In genomic region chr1:23380719-23381118, GRCh38 we compare ENCODE assay signal across 24 cellular contexts.
"Had no signal": no experiment of that assay in that cellular context is flagged by ENCODE, and none has a peak within 500 bp of the region (broad histone marks: within the 10 kb centered on the region; RNA-seq: fewer than 3 reads in every experiment).

No MANE protein-coding gene starts in this region.

- DNase-seq: activated CD4-positive, alpha-beta T cell treated with anti-CD3 and anti-CD28 coated beads for 36 hours; activated CD4-positive, CD25-positive, alpha-beta regulatory T cell; activated effector memory CD4-positive, alpha-beta T cell treated with Interleukin-2 at 50 U/mL for 16 hours; activated naive CD4-positive, alpha-beta T cell treated with Interleukin-2 at 50 U/mL for 16 hours; activated naive CD8-positive, alpha-beta T cell treated with anti-CD3 and anti-CD28 coated beads for 36 hours; aorta; dorsolateral prefrontal cortex; effector memory CD4-positive, alpha-beta T cell; erythroblast; left cardiac atrium; naive thymus-derived CD8-positive, alpha-beta T cell; stimulated activated CD4-positive, alpha-beta T cell treated with anti-CD3 and anti-CD28 coated beads, Interleukin-12 subunit alpha, Interleukin-12 subunit beta, amount 100 ng/mL, for 4 hours; stimulated activated CD4-positive, alpha-beta T cell treated with anti-CD3 and anti-CD28 coated beads, Interleukin-4, amount 100 ng/mL, for 1 hour; stimulated activated naive CD8-positive, alpha-beta T cell treated with anti-CD3 and anti-CD28 coated beads, Interleukin-15, Interleukin-2, amounts not matched to agents 100 U/mL and 50 U/mL, for 24 hours; T-helper 1 cell; testis; upper lobe of left lung had no signal

- H3K27ac ChIP-seq: adrenal gland, coronary artery, dorsolateral prefrontal cortex, gastroesophageal sphincter, testis, upper lobe of left lung had no signal

- ATAC-seq: activated CD4-positive, alpha-beta T cell treated with anti-CD3 and anti-CD28 coated beads for 36 hours; gastroesophageal sphincter; left cardiac atrium; naive thymus-derived CD8-positive, alpha-beta T cell; sciatic nerve; stimulated activated naive CD8-positive, alpha-beta T cell treated with anti-CD3 and anti-CD28 coated beads, Interleukin-15, Interleukin-2, amounts not matched to agents 100 U/mL and 50 U/mL, for 24 hours had no signal

- H3K36me3 Mint-ChIP-seq: activated naive CD8-positive, alpha-beta T cell treated with anti-CD3 and anti-CD28 coated beads for 36 hours had no signal

- H3K9me3 Mint-ChIP-seq: activated naive CD8-positive, alpha-beta T cell treated with anti-CD3 and anti-CD28 coated beads for 36 hours; naive thymus-derived CD8-positive, alpha-beta T cell had no signal

- H3K4me1 Mint-ChIP-seq: activated CD4-positive, alpha-beta T cell treated with anti-CD3 and anti-CD28 coated beads for 36 hours; activated naive CD8-positive, alpha-beta T cell treated with anti-CD3 and anti-CD28 coated beads for 36 hours; naive thymus-derived CD8-positive, alpha-beta T cell had no signal

- H3K36me3 ChIP-seq: upper lobe of left lung had no signal

- H3K4me3 Mint-ChIP-seq: activated CD4-positive, alpha-beta T cell treated with anti-CD3 and anti-CD28 coated beads for 36 hours; activated naive CD8-positive, alpha-beta T cell treated with anti-CD3 and anti-CD28 coated beads for 36 hours; brain; naive thymus-derived CD8-positive, alpha-beta T cell had no signal

- H3K27me3 ChIP-seq: adrenal gland, dorsolateral prefrontal cortex, gastroesophageal sphincter, hepatocyte, testis, upper lobe of left lung had no signal

- H3K9me3 ChIP-seq: adrenal gland, gastroesophageal sphincter, testis, upper lobe of left lung had no signal

- H3K27ac Mint-ChIP-seq: activated CD4-positive, alpha-beta T cell treated with anti-CD3 and anti-CD28 coated beads for 36 hours; activated naive CD8-positive, alpha-beta T cell treated with anti-CD3 and anti-CD28 coated beads for 36 hours had no signal

- H3K4me3 ChIP-seq: adrenal gland, coronary artery, dorsolateral prefrontal cortex, gastroesophageal sphincter, hepatocyte, skin epidermis, testis, upper lobe of left lung had no signal

- H3K27me3 Mint-ChIP-seq: activated CD4-positive, alpha-beta T cell treated with anti-CD3 and anti-CD28 coated beads for 36 hours; activated naive CD8-positive, alpha-beta T cell treated with anti-CD3 and anti-CD28 coated beads for 36 hours; brain; naive thymus-derived CD8-positive, alpha-beta T cell had no signal
